16 cellular contexts compared by ENCODE assay signal in genomic region chr18:79972720-79973119, GRCh38. TPM values are rescaled to one million over a fixed set of nuclear protein-coding genes. Genes with fewer than 3 reads are reported as not detected.
DNase-seq lines count a peak whose midpoint lies in the region; ATAC-seq and TF ChIP-seq lines count a peak whose summit lies in the region.
"Had no signal": no experiment of that assay in that cellular context is flagged by ENCODE, and none has a peak within 500 bp of the region (broad histone marks: within the 10 kb centered on the region; RNA-seq: fewer than 3 reads in every experiment).

No MANE protein-coding gene starts in this region.

- H3K4me1 ChIP-seq in mucosa of descending colon (ENCODE audit: low read depth) (peaks cover 11% of the 10 kb centered on the region), right lobe of liver (peaks cover 0 to 16% (median 5%) of the 10 kb centered on the region in 4 donors)
- H3K4me1 ChIP-seq: BLaER1 treated with 17β-estradiol and CSF1 and Interleukin-3, amounts not matched to agents 10 nM and 100 nM had no signal

- peaks cover 65% of the 10 kb centered on the region for H3K36me3 Mint-ChIP-seq in stimulated activated naive CD8-positive, alpha-beta T cell treated with anti-CD3 and anti-CD28 coated beads, Interleukin-15, Interleukin-2, amounts not matched to agents 100 ng/mL and 50 ng/mL, for 24 hours (ENCODE audit: low read depth)
- H3K36me3 Mint-ChIP-seq in central memory CD8-positive, alpha-beta T cell (ENCODE audit: insufficient read depth) = peaks cover 37% of the 10 kb centered on the region

- no peaks in the 10 kb centered on the region for H3K9me3 ChIP-seq in mucosa of descending colon
- H3K9me3 ChIP-seq in right lobe of liver = no peaks in the 10 kb centered on the region
- H3K9me3 ChIP-seq: BLaER1 treated with 17β-estradiol and CSF1 and Interleukin-3, amounts not matched to agents 10 nM and 100 nM had no signal

- H3K4me1 Mint-ChIP-seq in stimulated activated naive CD8-positive, alpha-beta T cell treated with anti-CD3 and anti-CD28 coated beads, Interleukin-15, Interleukin-2, amounts not matched to agents 100 ng/mL and 50 ng/mL, for 24 hours (ENCODE audit: low read depth) = peaks cover 11% of the 10 kb centered on the region
- peaks cover 7% of the 10 kb centered on the region for H3K4me1 Mint-ChIP-seq in stimulated activated naive CD8-positive, alpha-beta T cell treated with anti-CD3 and anti-CD28 coated beads, Interleukin-15, amount 100 ng/mL, for 72 hours
- H3K4me1 Mint-ChIP-seq in central memory CD8-positive, alpha-beta T cell = peaks cover 28% of the 10 kb centered on the region
- H3K4me1 Mint-ChIP-seq: H9 had no signal

- peaks cover 4% of the 10 kb centered on the region for H3K36me3 ChIP-seq in mucosa of descending colon (ENCODE audit: low read depth)
- peaks cover 0 to 35% (median 13%) of the 10 kb centered on the region in 4 donors for H3K36me3 ChIP-seq in right lobe of liver

- H3K27ac Mint-ChIP-seq in stimulated activated naive CD8-positive, alpha-beta T cell treated with anti-CD3 and anti-CD28 coated beads, Interleukin-15, Interleukin-2, amounts not matched to agents 100 ng/mL and 50 ng/mL, for 24 hours = peak overlapping the region; percentile 31
- H3K27ac Mint-ChIP-seq in stimulated activated naive CD8-positive, alpha-beta T cell treated with anti-CD3 and anti-CD28 coated beads, Interleukin-15, amount 100 ng/mL, for 72 hours = peak overlapping the region in 1 of 2 donors; percentile 71
- peak overlapping the region; percentile 74 for H3K27ac Mint-ChIP-seq in central memory CD8-positive, alpha-beta T cell (ENCODE audit: low read depth)
- H3K27ac Mint-ChIP-seq: B cell; CD8-positive, alpha-beta T cell; H9 had no signal

- no peak overlapping the region for H3K4me3 ChIP-seq in mucosa of descending colon
- no peak overlapping the region for H3K4me3 ChIP-seq in right lobe of liver
- H3K4me3 ChIP-seq: BLaER1 treated with 17β-estradiol and CSF1 and Interleukin-3, amounts not matched to agents 10 nM and 100 nM had no signal

- no peak for TF ChIP-seq POLR2A in right lobe of liver (IDR thresholded peaks at IDR 0.05)

- TF ChIP-seq CTCF in mucosa of descending colon (IDR thresholded peaks at IDR 0.05) = no peak
- TF ChIP-seq CTCF in right lobe of liver (IDR thresholded peaks at IDR 0.05) = no peak

- H3K27ac ChIP-seq in right lobe of liver = no peak overlapping the region
- H3K27ac ChIP-seq: BLaER1 treated with 17β-estradiol and CSF1 and Interleukin-3, amounts not matched to agents 10 nM and 100 nM had no signal

- H3K27me3 Mint-ChIP-seq in stimulated activated naive CD8-positive, alpha-beta T cell treated with anti-CD3 and anti-CD28 coated beads, Interleukin-15, Interleukin-2, amounts not matched to agents 100 ng/mL and 50 ng/mL, for 24 hours = no peaks in the 10 kb centered on the region
- H3K27me3 Mint-ChIP-seq in stimulated activated naive CD8-positive, alpha-beta T cell treated with anti-CD3 and anti-CD28 coated beads, Interleukin-15, amount 100 ng/mL, for 72 hours = no peaks in the 10 kb centered on the region
- H3K27me3 Mint-ChIP-seq in central memory CD8-positive, alpha-beta T cell = no peaks in the 10 kb centered on the region
- H3K27me3 Mint-ChIP-seq: B cell had no signal

- 92% methylated on average over 2 of the region's 3 CpGs for WGBS in right lobe of liver (ENCODE audit: insufficient coverage, low coverage, low lambda C conversion rate, missing lambda C conversion rate)

- H3K27me3 ChIP-seq in right lobe of liver = no peaks in the 10 kb centered on the region
- H3K27me3 ChIP-seq: BLaER1 treated with 17β-estradiol and CSF1 and Interleukin-3, amounts not matched to agents 10 nM and 100 nM had no signal

- no peak for ATAC-seq in stimulated activated naive CD8-positive, alpha-beta T cell treated with anti-CD3 and anti-CD28 coated beads, Interleukin-15, amount 100 ng/mL, for 72 hours
- no peak for ATAC-seq in central memory CD8-positive, alpha-beta T cell (replicated peaks; ENCODE audit: extremely low read depth, poor library complexity, severe bottlenecking)
- ATAC-seq in mucosa of descending colon = peak; percentile 83
- no peak for ATAC-seq in right lobe of liver
- ATAC-seq: CD8-positive, alpha-beta T cell; HepG2 had no signal

- no peak overlapping the region for H3K4me3 Mint-ChIP-seq in stimulated activated naive CD8-positive, alpha-beta T cell treated with anti-CD3 and anti-CD28 coated beads, Interleukin-15, Interleukin-2, amounts not matched to agents 100 ng/mL and 50 ng/mL, for 24 hours
- H3K4me3 Mint-ChIP-seq in stimulated activated naive CD8-positive, alpha-beta T cell treated with anti-CD3 and anti-CD28 coated beads, Interleukin-15, amount 100 ng/mL, for 72 hours = no peak overlapping the region
- H3K4me3 Mint-ChIP-seq in central memory CD8-positive, alpha-beta T cell = no peak overlapping the region
- H3K4me3 Mint-ChIP-seq: B cell; CD8-positive, alpha-beta T cell; H9 had no signal

- intact Hi-C loops in mucosa of descending colon (cut with DNase I, micrococcal nuclease) = no loop called here
- intact Hi-C loops in right lobe of liver (cut with DNase I) = no loop called here

- no peaks in the 10 kb centered on the region for H3K9me3 Mint-ChIP-seq in stimulated activated naive CD8-positive, alpha-beta T cell treated with anti-CD3 and anti-CD28 coated beads, Interleukin-15, Interleukin-2, amounts not matched to agents 100 ng/mL and 50 ng/mL, for 24 hours
- H3K9me3 Mint-ChIP-seq in stimulated activated naive CD8-positive, alpha-beta T cell treated with anti-CD3 and anti-CD28 coated beads, Interleukin-15, amount 100 ng/mL, for 72 hours = no peaks in the 10 kb centered on the region
- no peaks in the 10 kb centered on the region for H3K9me3 Mint-ChIP-seq in central memory CD8-positive, alpha-beta T cell
- H3K9me3 Mint-ChIP-seq: CD8-positive, alpha-beta T cell; H9 had no signal

- DNase-seq in stimulated activated naive CD8-positive, alpha-beta T cell treated with anti-CD3 and anti-CD28 coated beads, Interleukin-15, amount 100 ng/mL, for 72 hours = no peak
- no peak for DNase-seq in central memory CD8-positive, alpha-beta T cell (ENCODE audit: low spot score in 2 of 2)
- peak in 1 of 3 donors; percentile 44 for DNase-seq in mucosa of descending colon
- no peak for DNase-seq in right lobe of liver
- no peak for DNase-seq in stimulated activated naive CD4-positive, alpha-beta T cell treated with Interleukin-2 at 50 U/mL for 16 hours (lab: John Stamatoyannopoulos, UW)
- no peak for DNase-seq in UCSD-AML1 (lab: John Stamatoyannopoulos, UW; ENCODE audit: unreplicated experiment)
- DNase-seq: Calu3; CD8-positive, alpha-beta T cell; DMS 273 treated with DMSO at 0.1 percent for 48 hours; DMS53; DND-41; H9 had no signal

RNA-seq across cellular contexts. Expression of gene HSBP1L1, which starts 8.3 kb away (rescaled TPM):
- 10 to 100 TPM; 33.8 to 73.7 (median 68.4) TPM for total RNA-seq in mucosa of descending colon
- 10 to 100 TPM; 16.8 to 35.1 (median 23.7) TPM for total RNA-seq in right lobe of liver
- total RNA-seq: H9 had no signal

RNA-seq across cellular contexts. Expression of gene TXNL4A, which starts 15.6 kb away (rescaled TPM):
- total RNA-seq in mucosa of descending colon = 10 to 100 TPM; 64.1 to 83.4 (median 76.7) TPM
- 10 to 100 TPM; 18.5 to 53.9 (median 37.8) TPM for total RNA-seq in right lobe of liver

RNA-seq across cellular contexts. Expression of gene SLC66A2, which starts 21.3 kb away (rescaled TPM):
- total RNA-seq in mucosa of descending colon (10 to 100 TPM; 54.5 to 90.1 (median 68.6) TPM), right lobe of liver (100 to 1,000 TPM in 3 of 6 experiments, 10 to 100 TPM in 3; 61.6 to 140 (median 95.8) TPM)
